Comparison of ENCODE assay signal across 11 cellular contexts in the genomic region with DNA sequence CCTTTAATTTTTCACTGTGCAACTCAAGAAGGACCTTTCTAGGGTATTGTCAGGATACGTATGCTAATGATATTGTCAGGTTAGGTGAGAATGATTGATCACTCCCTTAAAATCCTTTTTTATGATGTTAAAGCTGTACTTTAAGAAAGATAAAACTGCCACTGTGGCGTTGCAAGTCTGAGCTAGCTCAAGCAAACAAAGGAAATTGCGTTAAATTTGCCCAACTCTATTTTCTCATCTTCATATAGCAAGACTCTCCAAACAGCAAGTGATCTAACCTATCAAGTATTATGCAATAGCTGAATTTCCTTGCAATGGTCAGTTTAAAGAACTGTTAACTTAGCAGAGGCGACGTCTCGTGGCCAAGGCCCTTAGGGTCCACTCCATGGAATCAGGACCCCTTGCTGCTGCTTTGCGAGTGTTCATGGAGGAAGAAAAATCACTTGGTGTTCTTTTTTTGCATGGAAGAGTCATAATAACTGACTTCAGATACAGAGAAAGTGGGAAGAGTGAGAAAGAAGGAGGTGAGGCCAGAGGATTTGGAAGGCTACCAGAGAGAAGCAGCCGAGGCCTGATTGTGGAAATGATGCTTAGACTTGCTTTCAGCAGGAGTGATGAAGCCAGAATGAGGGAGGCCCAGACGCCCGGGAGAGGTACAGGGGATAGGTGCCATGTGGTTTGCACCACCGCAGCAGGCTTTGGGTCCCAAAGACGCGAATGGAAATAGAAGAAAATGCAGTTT. TPM values are rescaled to one million over a fixed set of nuclear protein-coding genes. Genes with fewer than 3 reads are reported as not detected.
DNase-seq lines count a peak whose midpoint lies in the region; ATAC-seq and TF ChIP-seq lines count a peak whose summit lies in the region.
"Had no signal": no experiment of that assay in that cellular context is flagged by ENCODE, and none has a peak within 500 bp of the region (broad histone marks: within the 10 kb centered on the region; RNA-seq: fewer than 3 reads in every experiment).

No MANE protein-coding gene starts in this region.

- DNase-seq in GM12865 (ENCODE audit: low read depth) (no peak), T-helper 17 cell (no peak), fibroblast of pulmonary artery (ENCODE audit: low read depth) (peak; percentile 58), lower leg skin (ENCODE audit: low spot score in 2 of 2) (no peak)
- no peak for DNase-seq in stimulated activated naive CD4-positive, alpha-beta T cell (lab: John Stamatoyannopoulos, UW)
- DNase-seq: adrenal gland, DMS53, psoas muscle had no signal

- no peak for ATAC-seq in T-helper 17 cell
- no peak for ATAC-seq in HG02623 (IDR thresholded peaks at IDR 0.05; ENCODE audit: unreplicated experiment)
- no peak for ATAC-seq in HG02798 (IDR thresholded peaks at IDR 0.05; ENCODE audit: poor library complexity, unreplicated experiment)
- ATAC-seq: psoas muscle had no signal

- 88 to 90% methylated on average over 13 of the region's 13 CpGs for WGBS in lower leg skin, 2 donors

- H2AFZ ChIP-seq in ACC112 (ENCODE audit: low read length, unreplicated experiment): no peak overlapping the region

- no peak for TF ChIP-seq CTCF in GM12865 (IDR thresholded peaks at IDR 0.05; ENCODE audit: insufficient read depth, low read depth, low read length, missing control alignments)
- TF ChIP-seq CTCF in fibroblast of pulmonary artery (IDR thresholded peaks at IDR 0.05; ENCODE audit: low read length, missing control alignments): peak; percentile 17
- TF ChIP-seq CTCF in lower leg skin (IDR thresholded peaks at IDR 0.05): no peak

- TF ChIP-seq POLR2A in lower leg skin (IDR thresholded peaks at IDR 0.05): no peak

- intact Hi-C loops in lower leg skin (cut with DNase I; ENCODE audit: low total_unique reads): no loop called here

- no peaks in the 10 kb centered on the region for H3K9me3 ChIP-seq in T-helper 17 cell (ENCODE audit: control insufficient read depth, low read length, poor library complexity, severe bottlenecking)
- H3K9me3 ChIP-seq: adrenal gland, psoas muscle had no signal

- peaks cover 67% of the 10 kb centered on the region for H3K79me2 ChIP-seq in ACC112 (ENCODE audit: control insufficient read depth, insufficient read depth, low read length, unreplicated experiment)

- H3K27ac ChIP-seq in ACC112 (ENCODE audit: low read depth, low read length): no peak overlapping the region
- H3K27ac ChIP-seq: adrenal gland, psoas muscle had no signal

- peaks cover 4% of the 10 kb centered on the region for H3K36me3 Mint-ChIP-seq in T-helper 17 cell (ENCODE audit: low read depth)

- H3K27me3 Mint-ChIP-seq in T-helper 17 cell: no peaks in the 10 kb centered on the region

- H3K27ac Mint-ChIP-seq in T-helper 17 cell: peak overlapping the region; percentile 93

- H3K4me1 Mint-ChIP-seq in T-helper 17 cell: peaks cover 49% of the 10 kb centered on the region

- no peaks in the 10 kb centered on the region for H3K27me3 ChIP-seq in ACC112 (ENCODE audit: insufficient read depth, low read length)
- H3K27me3 ChIP-seq: adrenal gland had no signal

- H3K36me3 ChIP-seq in ACC112 (ENCODE audit: insufficient read depth, low read length): no peaks in the 10 kb centered on the region
- H3K36me3 ChIP-seq: adrenal gland had no signal

- peak overlapping the region; percentile 96 for H3K4me3 Mint-ChIP-seq in T-helper 17 cell

- H3K4me3 ChIP-seq in ACC112 (ENCODE audit: low read depth, low read length) (peak overlapping the region; percentile 99), GM12865 (ENCODE audit: low read depth, low read length) (peak overlapping the region; percentile 66), fibroblast of pulmonary artery (replicated peaks; ENCODE audit: low read depth, low read length) (peak overlapping the region; percentile 63), lower leg skin (ENCODE audit: low read depth, poor library complexity, severe bottlenecking) (no peak overlapping the region)
- H3K4me3 ChIP-seq: psoas muscle had no signal

- peaks cover 32% of the 10 kb centered on the region for H3K4me1 ChIP-seq in ACC112 (ENCODE audit: control insufficient read depth, insufficient read depth, low read length, unreplicated experiment)

RNA-seq across cellular contexts. Expression of a gene that starts 2.5 kb away (rescaled TPM):
- total RNA-seq in T-helper 17 cell: 10 to 100 TPM; 47.8 to 54.4 TPM
- total RNA-seq in lower leg skin: 10 to 100 TPM in 3 of 4 donors, 1 to 10 TPM in 1; 3.0 to 14.4 (median 12.1) TPM
